ENCODE assay signal across 10 cellular contexts in genomic region chr16:54510619-54511018, GRCh38.
"Had no signal": no experiment of that assay in that cellular context is flagged by ENCODE, and none has a peak within 500 bp of the region (broad histone marks: within the 10 kb centered on the region; RNA-seq: fewer than 3 reads in every experiment).

No MANE protein-coding gene starts in this region.

- H3K27me3 ChIP-seq: pancreas, thyroid gland had no signal

- H3K27ac Mint-ChIP-seq: activated CD4-positive, alpha-beta memory T cell treated with anti-CD3 and anti-CD28 coated beads for 36 hours; natural killer cell had no signal

- H3K27ac ChIP-seq: lower lobe of right lung, pancreas, thyroid gland had no signal

- H3K4me3 Mint-ChIP-seq: activated CD4-positive, alpha-beta memory T cell treated with anti-CD3 and anti-CD28 coated beads for 36 hours; central memory CD8-positive, alpha-beta T cell; natural killer cell had no signal

- DNase-seq: activated CD4-positive, alpha-beta memory T cell treated with anti-CD3 and anti-CD28 coated beads for 36 hours; hypothalamus; lower lobe of right lung; natural killer cell; pancreas; T-helper 9 cell; thyroid gland had no signal

- H3K36me3 ChIP-seq: lower lobe of right lung, pancreas, thyroid gland had no signal

- H3K4me3 ChIP-seq: lower lobe of right lung, pancreas, skin epidermis, thyroid gland had no signal

- H3K9me3 ChIP-seq: lower lobe of right lung, pancreas, thyroid gland had no signal

- H3K4me1 Mint-ChIP-seq: central memory CD8-positive, alpha-beta T cell; natural killer cell had no signal

- H3K36me3 Mint-ChIP-seq: activated CD4-positive, alpha-beta memory T cell treated with anti-CD3 and anti-CD28 coated beads for 36 hours; natural killer cell had no signal

- ATAC-seq: esophagus mucosa, lower lobe of right lung, natural killer cell, pancreas had no signal

- H3K9me3 Mint-ChIP-seq: activated CD4-positive, alpha-beta memory T cell treated with anti-CD3 and anti-CD28 coated beads for 36 hours; central memory CD8-positive, alpha-beta T cell; natural killer cell had no signal
